12 cellular contexts compared by ENCODE assay signal in genomic region chr6:44800171-44800671, GRCh38.
A peak's percentile ranks its signal among the peaks of the same experiment; 100 is the strongest.
DNase-seq lines count a peak whose midpoint lies in the region; ATAC-seq and TF ChIP-seq lines count a peak whose summit lies in the region.
"Had no signal": no experiment of that assay in that cellular context is flagged by ENCODE, and none has a peak within 500 bp of the region (broad histone marks: within the 10 kb centered on the region; RNA-seq: fewer than 3 reads in every experiment).

No MANE protein-coding gene starts in this region.

- TF ChIP-seq CTCF in coronary artery (IDR thresholded peaks at IDR 0.05) (no peak), mesothelial cell of epicardium (IDR thresholded peaks at IDR 0.05; ENCODE audit: unreplicated experiment) (no peak)

- no peaks in the 10 kb centered on the region for H3K27me3 Mint-ChIP-seq in mesothelial cell of epicardium (ENCODE audit: low read depth)
- peaks cover 4% of the 10 kb centered on the region for H3K27me3 Mint-ChIP-seq in activated CD8-positive, alpha-beta memory T cell treated with anti-CD3 and anti-CD28 coated beads, Interleukin-2, amount 10 ng/mL, durations not matched to agents 7 days and 5 days

- peaks cover 13% of the 10 kb centered on the region for H3K4me1 Mint-ChIP-seq in mesothelial cell of epicardium
- H3K4me1 Mint-ChIP-seq in activated CD8-positive, alpha-beta memory T cell treated with anti-CD3 and anti-CD28 coated beads, Interleukin-2, amount 10 ng/mL, durations not matched to agents 7 days and 5 days: no peaks in the 10 kb centered on the region
- H3K4me1 Mint-ChIP-seq: activated CD4-positive, alpha-beta T cell treated with anti-CD3 and anti-CD28 coated beads for 36 hours had no signal

- no peaks in the 10 kb centered on the region for H3K36me3 ChIP-seq in MG63
- H3K36me3 ChIP-seq: ascending aorta, thoracic aorta had no signal

- no peak overlapping the region for H3K27ac ChIP-seq in coronary artery
- H3K27ac ChIP-seq: ascending aorta, thoracic aorta had no signal

- no peaks in the 10 kb centered on the region for H3K36me3 Mint-ChIP-seq in mesothelial cell of epicardium
- H3K36me3 Mint-ChIP-seq in activated CD8-positive, alpha-beta memory T cell treated with anti-CD3 and anti-CD28 coated beads, Interleukin-2, amount 10 ng/mL, durations not matched to agents 7 days and 5 days: no peaks in the 10 kb centered on the region

- H3K4me3 ChIP-seq in MG63 (no peak overlapping the region), coronary artery (peak overlapping the region; percentile 49)
- H3K4me3 ChIP-seq: ascending aorta, thoracic aorta had no signal

- peak overlapping the region; percentile 68 for H3K27ac Mint-ChIP-seq in mesothelial cell of epicardium
- H3K27ac Mint-ChIP-seq in activated CD8-positive, alpha-beta memory T cell treated with anti-CD3 and anti-CD28 coated beads, Interleukin-2, amount 10 ng/mL, durations not matched to agents 7 days and 5 days: no peak overlapping the region
- H3K27ac Mint-ChIP-seq: activated CD4-positive, alpha-beta T cell treated with anti-CD3 and anti-CD28 coated beads for 36 hours had no signal

- ATAC-seq in activated CD8-positive, alpha-beta memory T cell treated with anti-CD3 and anti-CD28 coated beads, Interleukin-2, amount 10 ng/mL, durations not matched to agents 7 days and 5 days: no peak
- ATAC-seq in HG02588 (IDR thresholded peaks at IDR 0.05; ENCODE audit: unreplicated experiment): no peak
- ATAC-seq: activated CD4-positive, alpha-beta T cell treated with anti-CD3 and anti-CD28 coated beads for 36 hours had no signal

- H3K9me3 Mint-ChIP-seq in mesothelial cell of epicardium: peaks cover 5% of the 10 kb centered on the region
- H3K9me3 Mint-ChIP-seq in activated CD8-positive, alpha-beta memory T cell treated with anti-CD3 and anti-CD28 coated beads, Interleukin-2, amount 10 ng/mL, durations not matched to agents 7 days and 5 days (ENCODE audit: low read depth): no peaks in the 10 kb centered on the region

- H3K4me3 Mint-ChIP-seq in mesothelial cell of epicardium: no peak overlapping the region
- H3K4me3 Mint-ChIP-seq in activated CD8-positive, alpha-beta memory T cell treated with anti-CD3 and anti-CD28 coated beads, Interleukin-2, amount 10 ng/mL, durations not matched to agents 7 days and 5 days: no peak overlapping the region
- H3K4me3 Mint-ChIP-seq: activated CD4-positive, alpha-beta T cell treated with anti-CD3 and anti-CD28 coated beads for 36 hours had no signal

- no peaks in the 10 kb centered on the region for H3K9me3 ChIP-seq in MG63
- H3K9me3 ChIP-seq: ascending aorta, thoracic aorta had no signal

- peak; percentile 3 for DNase-seq in COR-L47 (lab: John Stamatoyannopoulos, UW)
- DNase-seq in MG63: peak; percentile 71
- no peak for DNase-seq in coronary artery (ENCODE audit: low spot score)
- DNase-seq in mesothelial cell of epicardium (ENCODE audit: low spot score in 2 of 2, unreplicated experiment in 2 of 2): no peak
- DNase-seq in stimulated activated CD4-positive, alpha-beta T cell treated with anti-CD3 and anti-CD28 coated beads, Interleukin-15, amount 100 ng/mL, for 24 hours: no peak
- no peak for DNase-seq in HuH-7.5 (ENCODE audit: low spot score)
- no peak for DNase-seq in activated CD8-positive, alpha-beta memory T cell treated with anti-CD3 and anti-CD28 coated beads, Interleukin-2, amount 10 ng/mL, durations not matched to agents 7 days and 5 days
- DNase-seq: activated CD4-positive, alpha-beta T cell treated with anti-CD3 and anti-CD28 coated beads for 36 hours; OCI-M1 had no signal

- CTCF ChIA-PET in activated CD8-positive, alpha-beta memory T cell treated with anti-CD3 and anti-CD28 coated beads, Interleukin-2, amount 10 ng/mL, durations not matched to agents 7 days and 5 days (lab: Charles Lee): no interaction called here

- H3K27me3 ChIP-seq in MG63: no peaks in the 10 kb centered on the region
- H3K27me3 ChIP-seq: ascending aorta had no signal

Comparison
In these comparisons a context has a peak if more than half of its experiments do, and no peak if none do; other contexts are left out.
1. DNase-seq: peak in COR-L47 (single experiment) and MG63 (single experiment); none in coronary artery (single experiment), mesothelial cell of epicardium (0 of 2), stimulated activated CD4-positive, alpha-beta T cell treated with anti-CD3 and anti-CD28 coated beads, Interleukin-15, amount 100 ng/mL, for 24 hours (single experiment), HuH-7.5 (single experiment) and activated CD8-positive, alpha-beta memory T cell treated with anti-CD3 and anti-CD28 coated beads, Interleukin-2, amount 10 ng/mL, durations not matched to agents 7 days and 5 days (single experiment).